1 cellular context compared by ENCODE assay signal in the genomic region with DNA sequence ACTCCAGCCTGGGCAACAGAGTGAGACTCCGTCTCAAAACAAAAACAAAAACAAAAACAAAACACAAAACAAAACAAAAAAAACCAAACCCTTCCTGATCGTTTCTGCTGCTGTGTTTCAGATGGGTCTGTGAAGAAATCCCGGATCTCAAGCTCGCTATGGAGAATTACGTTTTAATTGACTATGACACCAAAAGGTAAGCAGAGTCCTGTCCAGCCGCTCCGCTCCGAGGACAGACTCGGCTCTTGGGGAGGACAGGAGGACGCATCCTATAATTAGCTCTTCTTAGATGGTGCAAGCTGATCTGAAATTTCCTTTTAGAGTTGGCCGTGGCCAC.
TF ChIP-seq lines count a peak whose summit lies in the region.

No MANE protein-coding gene starts in this region.

TF ChIP-seq in endothelial cell of umbilical vein, 7 proteins besides CTCF, POLR2A, EP300 and RAD21:
- TF ChIP-seq MYC (IDR thresholded peaks at IDR 0.05; ENCODE audit: low read depth, low read length), result no peak
